ENCODE assay signal across 10 cellular contexts in the genomic region with DNA sequence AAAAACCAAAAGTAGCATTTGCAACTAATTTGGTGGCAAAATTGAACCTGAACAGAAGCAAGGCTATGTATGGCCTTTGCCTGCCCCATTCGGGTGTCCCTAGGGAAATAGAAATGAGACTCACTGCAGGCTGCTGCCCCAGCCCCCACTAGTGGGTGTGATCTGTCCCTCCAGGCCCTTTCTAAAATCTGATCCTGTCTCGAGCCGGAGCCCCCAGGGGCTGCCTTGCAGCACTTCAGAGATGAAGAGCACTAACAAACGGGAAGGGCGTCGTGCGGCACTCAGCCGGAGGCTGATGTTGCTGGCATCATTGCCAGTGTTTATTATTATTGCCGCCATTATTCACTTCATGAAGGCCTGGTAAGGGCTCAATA. TPM values are rescaled to one million over a fixed set of nuclear protein-coding genes. Genes with fewer than 3 reads are reported as not detected.
DNase-seq lines count a peak whose midpoint lies in the region; ATAC-seq and TF ChIP-seq lines count a peak whose summit lies in the region.
"Had no signal": no experiment of that assay in that cellular context is flagged by ENCODE, and none has a peak within 500 bp of the region (broad histone marks: within the 10 kb centered on the region; RNA-seq: fewer than 3 reads in every experiment).

No MANE protein-coding gene starts in this region.

- H3K27me3 Mint-ChIP-seq in activated CD4-positive, alpha-beta memory T cell treated with anti-CD3 and anti-CD28 coated beads, Interleukin-2, amount 10 ng/mL, durations not matched to agents 7 days and 5 days, result no peaks in the 10 kb centered on the region
- no peaks in the 10 kb centered on the region for H3K27me3 Mint-ChIP-seq in natural killer cell (ENCODE audit: low read depth in 2 of 2)
- H3K27me3 Mint-ChIP-seq: dendritic cell treated with granulocyte-macrophage colony-stimulating factor and Interleukin-4, amounts not matched to agents 40 ng/mL and 50 ng/mL, for 4 days had no signal

- CTCF ChIA-PET in activated CD4-positive, alpha-beta memory T cell treated with anti-CD3 and anti-CD28 coated beads, Interleukin-2, amount 10 ng/mL, durations not matched to agents 7 days and 5 days (lab: Charles Lee), result interaction anchor here (1.1 to 14.5 kb wide), 2 partner anchors 31 to 52 kb away, joined by 3 to 425 read pairs; no protein-coding TSS in a partner anchor

- no peaks in the 10 kb centered on the region for H3K9me3 Mint-ChIP-seq in activated CD4-positive, alpha-beta memory T cell treated with anti-CD3 and anti-CD28 coated beads, Interleukin-2, amount 10 ng/mL, durations not matched to agents 7 days and 5 days
- H3K9me3 Mint-ChIP-seq in natural killer cell, result no peaks in the 10 kb centered on the region
- H3K9me3 Mint-ChIP-seq: dendritic cell treated with granulocyte-macrophage colony-stimulating factor and Interleukin-4, amounts not matched to agents 40 ng/mL and 50 ng/mL, for 4 days had no signal

- DNase-seq in GM12865 (ENCODE audit: low read depth), result peak; percentile 39
- no peak for DNase-seq in activated CD4-positive, alpha-beta memory T cell treated with anti-CD3 and anti-CD28 coated beads, Interleukin-2, amount 10 ng/mL, durations not matched to agents 7 days and 5 days
- no peak for DNase-seq in natural killer cell
- DNase-seq in NCI-H2081 treated with DMSO at 0.1 percent for 48 hours (lab: John Stamatoyannopoulos, UW), result no peak
- DNase-seq in iPS-NIHi11 (ENCODE audit: low spot score), result no peak
- no peak for DNase-seq in effector CD8-positive, alpha-beta T cell (lab: John Stamatoyannopoulos, UW)
- no peak for DNase-seq in COR-L47 (lab: John Stamatoyannopoulos, UW)

- no peak overlapping the region for H3K4me3 Mint-ChIP-seq in activated CD4-positive, alpha-beta memory T cell treated with anti-CD3 and anti-CD28 coated beads, Interleukin-2, amount 10 ng/mL, durations not matched to agents 7 days and 5 days
- H3K4me3 Mint-ChIP-seq in natural killer cell, result no peak overlapping the region
- H3K4me3 Mint-ChIP-seq: dendritic cell treated with granulocyte-macrophage colony-stimulating factor and Interleukin-4, amounts not matched to agents 40 ng/mL and 50 ng/mL, for 4 days had no signal

- TF ChIP-seq CTCF in GM12865 (IDR thresholded peaks at IDR 0.05; ENCODE audit: insufficient read depth, low read depth, low read length, missing control alignments) (no peak), natural killer cell (IDR thresholded peaks at IDR 0.05) (no peak)

- H3K4me3 ChIP-seq in GM12865 (ENCODE audit: low read depth, low read length), result no peak overlapping the region
- H3K4me3 ChIP-seq: skin epidermis had no signal

- peaks cover 78% of the 10 kb centered on the region for H3K4me1 Mint-ChIP-seq in activated CD4-positive, alpha-beta memory T cell treated with anti-CD3 and anti-CD28 coated beads, Interleukin-2, amount 10 ng/mL, durations not matched to agents 7 days and 5 days
- peaks cover 26 to 28% of the 10 kb centered on the region in 2 donors for H3K4me1 Mint-ChIP-seq in natural killer cell

- intact Hi-C loops in natural killer cell (cut with micrococcal nuclease), result no loop called here

- H3K36me3 Mint-ChIP-seq in activated CD4-positive, alpha-beta memory T cell treated with anti-CD3 and anti-CD28 coated beads, Interleukin-2, amount 10 ng/mL, durations not matched to agents 7 days and 5 days (ENCODE audit: low read depth), result peaks cover 78% of the 10 kb centered on the region
- H3K36me3 Mint-ChIP-seq in natural killer cell, result no peaks in the 10 kb centered on the region

- POLR2A ChIA-PET in activated CD4-positive, alpha-beta memory T cell treated with anti-CD3 and anti-CD28 coated beads, Interleukin-2, amount 10 ng/mL, durations not matched to agents 7 days and 5 days (lab: Charles Lee), result interaction anchor here (1.0 to 5.8 kb wide), 5 partner anchors 10 to 49 kb away, joined by 3 to 63 read pairs (median 10); a partner anchor contains a TSS

- H3K27ac Mint-ChIP-seq in activated CD4-positive, alpha-beta memory T cell treated with anti-CD3 and anti-CD28 coated beads, Interleukin-2, amount 10 ng/mL, durations not matched to agents 7 days and 5 days, result peak overlapping the region; percentile 79
- H3K27ac Mint-ChIP-seq in natural killer cell, result peak overlapping the region; percentile 81 to 83

- ATAC-seq in HG03354 (IDR thresholded peaks at IDR 0.05; ENCODE audit: poor library complexity, severe bottlenecking, unreplicated experiment) (peak; percentile 16), natural killer cell (no peak)

RNA-seq across cellular contexts. Expression of a gene that starts 43.2 kb away (rescaled TPM):
- total RNA-seq in activated CD4-positive, alpha-beta memory T cell treated with anti-CD3 and anti-CD28 coated beads, Interleukin-2, amount 10 ng/mL, durations not matched to agents 7 days and 5 days, result 100 to 1,000 TPM; 193 to 208 TPM
- total RNA-seq in natural killer cell, result 10 to 100 TPM; 11.6 to 42.1 (median 13.0) TPM

Comparison
In these comparisons a context has a peak if more than half of its experiments do, and no peak if none do; other contexts are left out.
1. RNA of a gene that starts 43.2 kb away (total RNA-seq): 193 to 208 TPM in activated CD4-positive, alpha-beta memory T cell treated with anti-CD3 and anti-CD28 coated beads, Interleukin-2, amount 10 ng/mL, durations not matched to agents 7 days and 5 days; 11.6 to 42.1 TPM in natural killer cell; every median in the first group is over 4 times any median in the second.